Comparison of ENCODE assay signal across 11 cellular contexts in the genomic region with DNA sequence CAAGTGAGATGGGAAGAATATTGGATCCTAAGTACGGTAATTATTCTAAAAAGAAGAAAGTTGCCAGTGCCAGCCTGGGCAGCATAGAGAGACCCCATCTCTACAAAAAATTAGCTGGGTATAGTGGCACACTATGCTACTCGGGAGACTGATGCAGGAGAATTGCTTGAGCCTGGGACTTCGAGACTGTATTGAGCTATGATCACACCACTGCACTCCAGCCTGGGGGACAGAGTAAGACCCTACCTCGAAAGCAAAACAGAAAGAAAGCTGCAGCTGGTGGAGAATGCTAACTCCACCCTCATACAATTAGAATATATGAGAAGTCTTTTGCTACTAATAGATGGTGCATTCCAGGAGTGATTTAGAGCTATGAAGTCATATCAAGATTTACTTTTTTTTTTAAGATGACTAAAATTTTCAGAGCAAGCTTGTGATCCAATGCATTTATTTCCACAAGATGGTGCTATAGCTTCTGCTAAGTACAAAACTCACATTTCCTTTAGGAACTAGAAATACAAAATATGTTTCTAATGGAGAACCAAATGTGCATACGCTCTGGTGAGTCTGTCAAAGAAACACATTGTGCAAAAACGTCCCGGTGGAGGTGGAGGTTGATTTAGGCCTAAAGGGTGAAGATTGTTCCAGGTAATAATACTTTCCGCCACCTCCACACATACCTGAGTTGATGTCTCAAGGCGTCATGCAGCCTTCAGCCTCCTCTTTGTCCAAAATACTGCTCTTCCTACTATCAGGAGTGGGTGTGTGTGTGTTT. TPM values are rescaled to one million over a fixed set of nuclear protein-coding genes. Genes with fewer than 3 reads are reported as not detected.
DNase-seq lines count a peak whose midpoint lies in the region; ATAC-seq, FAIRE-seq and TF ChIP-seq lines count a peak whose summit lies in the region.
"Not testable (repeated sequence)": the region's sequence is repeated elsewhere in the genome, so short reads cannot be mapped to it uniquely, and the experiment has no call there.
"Had no signal": no experiment of that assay in that cellular context is flagged by ENCODE, and none has a peak within 500 bp of the region (broad histone marks: within the 10 kb centered on the region; RNA-seq: fewer than 3 reads in every experiment).

No MANE protein-coding gene starts in this region.

- RAD21 ChIA-PET in HCT116 (lab: Charles Lee; ENCODE audit: low non-redundant PET in 1 of 2, low total read pairs in 2 of 2, uncharacterized antibody in 2 of 2, unreplicated experiment in 2 of 2) = interaction anchor here (0.6 to 1.2 kb wide), 2 partner anchors 61 to 179 kb away, joined by 3 to 4 read pairs; no protein-coding TSS in a partner anchor

- not testable (repeated sequence) for H3K4me1 Mint-ChIP-seq in CD4-positive, alpha-beta memory T cell; WTC11; stimulated activated effector memory CD8-positive, alpha-beta T cell treated with anti-CD3 and anti-CD28 coated beads, Interleukin-12 subunit alpha, Interleukin-12 subunit beta, amount 100 ng/mL, for 72 hours

- not testable (repeated sequence) for H3K36me3 ChIP-seq in CD4-positive, alpha-beta memory T cell (ENCODE audit: insufficient read depth, low read length); HCT116 (ENCODE audit: control insufficient read depth in 1 of 2, insufficient read depth in 2 of 2, low read length in 2 of 2); brain microvascular endothelial cell (replicated peaks); kidney (ENCODE audit: control insufficient read depth in 1 of 2, insufficient read depth in 2 of 2, low read length in 2 of 2)

- not testable (repeated sequence) for TF ChIP-seq POLR2A in HCT116 (IDR thresholded peaks at IDR 0.05; ENCODE audit: borderline replicate concordance, extremely low read depth, insufficient read depth, insufficient read length)

- POLR2A ChIA-PET in CD4-positive, alpha-beta memory T cell (lab: Charles Lee; ENCODE audit: partially characterized antibody); WTC11 (lab: Charles Lee): not testable (repeated sequence)
- POLR2A ChIA-PET in HCT116 (lab: Charles Lee) = interaction anchor here (0.6 kb wide), 1 partner anchor 75 kb away, joined by 3 read pairs; no protein-coding TSS in a partner anchor

- H3K79me2 ChIP-seq in HCT116 (ENCODE audit: insufficient read depth, low read length) = not testable (repeated sequence)

- intact Hi-C loops in CD4-positive, alpha-beta memory T cell (cut with micrococcal nuclease); HCT116 (cut with micrococcal nuclease); kidney (cut with DNase I): not testable (repeated sequence)

- not testable (repeated sequence) for H3K27ac ChIP-seq in CD4-positive, alpha-beta memory T cell (ENCODE audit: low read depth, low read length); HCT116 (ENCODE audit: low read depth, low read length); brain microvascular endothelial cell; kidney (ENCODE audit: low read depth in 2 of 2, low read length in 2 of 2)

- H3K9me3 ChIP-seq in CD4-positive, alpha-beta memory T cell (ENCODE audit: control insufficient read depth in 1 of 2, low read length in 2 of 2); HCT116 (ENCODE audit: control insufficient read depth in 1 of 2, insufficient read depth in 1 of 2, low read depth in 1 of 2, low read length in 2 of 2); kidney (ENCODE audit: control insufficient read depth in 1 of 2, low read length in 2 of 2): not testable (repeated sequence)

- H3K9me3 Mint-ChIP-seq in CD4-positive, alpha-beta memory T cell; WTC11; stimulated activated effector memory CD8-positive, alpha-beta T cell treated with anti-CD3 and anti-CD28 coated beads, Interleukin-12 subunit alpha, Interleukin-12 subunit beta, amount 100 ng/mL, for 72 hours: not testable (repeated sequence)

- not testable (repeated sequence) for H3K4me2 ChIP-seq in HCT116 (ENCODE audit: low read length)

- not testable (repeated sequence) for H3K4me1 ChIP-seq in CD4-positive, alpha-beta memory T cell (ENCODE audit: insufficient read depth, low read length); HCT116 (ENCODE audit: control insufficient read depth in 1 of 2, insufficient read depth in 2 of 2, low read length in 2 of 2); kidney (ENCODE audit: control insufficient read depth in 1 of 2, insufficient read depth in 1 of 2, low read depth in 1 of 2, low read length in 2 of 2)

- not testable (repeated sequence) for H4K20me1 ChIP-seq in HCT116 (ENCODE audit: insufficient read depth)

- in situ Hi-C loops in brain microvascular endothelial cell (cut with HindIII; ENCODE audit: low pct_ligation_motif_present, low sequenced_read_pairs) = not testable (repeated sequence)

- not testable (repeated sequence) for TF ChIP-seq RAD21 in HCT116 (IDR thresholded peaks at IDR 0.05; ENCODE audit: low read depth)

- FAIRE-seq in GM19239 (lab: Jason Lieb, UNC) = peak; percentile 91
- peak; percentile 98 for FAIRE-seq in kidney (lab: Jason Lieb, UNC)

- CTCF ChIA-PET in CD4-positive, alpha-beta memory T cell (lab: Charles Lee; ENCODE audit: partially characterized antibody) = interaction anchor here (1.2 kb wide), 1 partner anchor 60 kb away, joined by 4 read pairs; no protein-coding TSS in a partner anchor
- CTCF ChIA-PET in HCT116 (lab: Charles Lee) (interaction anchor here (0.7 kb wide), 2 partner anchors 106 to 112 kb away, joined by 4 to 6 read pairs; no protein-coding TSS in a partner anchor), WTC11 (lab: Charles Lee) (interaction anchor here (0.6 to 1.2 kb wide), 3 partner anchors 113 to 1091 kb away, joined by 3 to 4 read pairs (median 4); no protein-coding TSS in a partner anchor)

- H3K27ac Mint-ChIP-seq in CD4-positive, alpha-beta memory T cell = peak overlapping the region in 1 of 7 donors; percentile 49
- H3K27ac Mint-ChIP-seq in WTC11 = peak overlapping the region; percentile 65
- not testable (repeated sequence) for H3K27ac Mint-ChIP-seq in stimulated activated effector memory CD8-positive, alpha-beta T cell treated with anti-CD3 and anti-CD28 coated beads, Interleukin-12 subunit alpha, Interleukin-12 subunit beta, amount 100 ng/mL, for 72 hours

- not testable (repeated sequence) for H3K4me3 Mint-ChIP-seq in CD4-positive, alpha-beta memory T cell; WTC11; stimulated activated effector memory CD8-positive, alpha-beta T cell treated with anti-CD3 and anti-CD28 coated beads, Interleukin-12 subunit alpha, Interleukin-12 subunit beta, amount 100 ng/mL, for 72 hours

- not testable (repeated sequence) for BruUV-seq in HCT116 (replicated peaks; lab: Mats Ljungman, UMichigan)

- not testable (repeated sequence) for H3K27me3 Mint-ChIP-seq in CD4-positive, alpha-beta memory T cell; WTC11 (ENCODE audit: low read depth)

- TF ChIP-seq CTCF in HCT116 (IDR thresholded peaks at IDR 0.05 in 2 of 3, conservative IDR thresholded peaks at IDR 0.05 in 1 of 3; ENCODE audit: borderline replicate concordance in 1 of 3, insufficient read depth in 1 of 3, low read depth in 2 of 3, low read length in 2 of 3) = 0 out of 6 replicates have a peak, but pooled peaks of 1 of the 3 experiments have one; percentile 1
- TF ChIP-seq CTCF in WTC11 (IDR thresholded peaks at IDR 0.05); brain microvascular endothelial cell (IDR thresholded peaks at IDR 0.05; ENCODE audit: low read depth, low read length, missing control alignments); kidney (IDR thresholded peaks at IDR 0.05; ENCODE audit: borderline replicate concordance, extremely low read depth, insufficient read depth): not testable (repeated sequence)

- not testable (repeated sequence) for H3K9me2 ChIP-seq in HCT116 (ENCODE audit: insufficient read depth)

- ATAC-seq in HCT116 = peak; percentile 77
- peak; percentile 66 for ATAC-seq in HG03442 (IDR thresholded peaks at IDR 0.05; ENCODE audit: unreplicated experiment)
- ATAC-seq in WTC11 = peak; percentile 46
- peak; percentile 61 for ATAC-seq in stimulated activated effector memory CD8-positive, alpha-beta T cell treated with anti-CD3 and anti-CD28 coated beads, Interleukin-12 subunit alpha, Interleukin-12 subunit beta, amount 100 ng/mL, for 72 hours

- not testable (repeated sequence) for H3K4me3 ChIP-seq in CD4-positive, alpha-beta memory T cell (ENCODE audit: low read length in 2 of 2); HCT116 (replicated peaks in 1 of 2; ENCODE audit: low read depth in 1 of 2, low read length in 2 of 2); brain microvascular endothelial cell (ENCODE audit: low read depth, low read length); kidney (ENCODE audit: low read length in 2 of 2)

- not testable (repeated sequence) for H2AFZ ChIP-seq in HCT116 (ENCODE audit: low read depth, low read length, poor library complexity, severe bottlenecking)

- not testable (repeated sequence) for H3K36me3 Mint-ChIP-seq in CD4-positive, alpha-beta memory T cell; WTC11; stimulated activated effector memory CD8-positive, alpha-beta T cell treated with anti-CD3 and anti-CD28 coated beads, Interleukin-12 subunit alpha, Interleukin-12 subunit beta, amount 100 ng/mL, for 72 hours

- H3K27me3 ChIP-seq in CD4-positive, alpha-beta memory T cell (ENCODE audit: insufficient read depth, low read length); HCT116 (ENCODE audit: insufficient read depth, low read length); brain microvascular endothelial cell (replicated peaks): not testable (repeated sequence)

- peak in 3 of 5 donors; percentile 10 to 21 (median 18) for DNase-seq in CD4-positive, alpha-beta memory T cell
- not testable (repeated sequence) for DNase-seq in GM19239 (ENCODE audit: insufficient read length, low spot score); HCT116 (ENCODE audit: low read depth, low spot score); WTC11 (ENCODE audit: low spot score); kidney; stimulated activated effector memory CD8-positive, alpha-beta T cell treated with anti-CD3 and anti-CD28 coated beads, Interleukin-12 subunit alpha, Interleukin-12 subunit beta, amount 100 ng/mL, for 72 hours (ENCODE audit: low spot score in 2 of 2)
- DNase-seq in brain microvascular endothelial cell = peak; percentile 6

- not testable (repeated sequence) for H3K9ac ChIP-seq in HCT116 (ENCODE audit: low read length); kidney (ENCODE audit: low read length in 2 of 2)

RNA-seq across cellular contexts. Expression of a gene that starts 19.2 kb away (rescaled TPM):
- total RNA-seq in CD4-positive, alpha-beta memory T cell = not detected
- polyA plus RNA-seq in CD4-positive, alpha-beta memory T cell = under 1 TPM in 1 of 2 donors, not detected in 1; 0.59 TPM
- total RNA-seq in HCT116 (2021; ENCODE audit: unreplicated experiment) (not detected), WTC11 (2021) (0.15 to 0.27 TPM in 2 of 3 replicates, not detected in the other), kidney (not detected)
- 0.13 and 0.14 TPM in 2 replicates for polyA plus RNA-seq in HCT116 (2012)
- polyA plus RNA-seq in kidney (ENCODE audit: insufficient read depth, low read depth, low replicate concordance) = not detected
- total RNA-seq: left ventricle myocardium inferior, mucosa of gallbladder had no signal
- polyA plus RNA-seq: AG04450 had no signal

RNA-seq across cellular contexts. Expression of a gene that starts 23.8 kb away (rescaled TPM):
- total RNA-seq in CD4-positive, alpha-beta memory T cell = 10 to 100 TPM in 1 of 2 experiments, 1 to 10 TPM in 1; 9.0 to 12.0 TPM
- polyA plus RNA-seq in CD4-positive, alpha-beta memory T cell = 1 to 10 TPM in 1 of 2 donors, not detected in 1; 3.9 TPM
- total RNA-seq in HCT116 (2021; ENCODE audit: unreplicated experiment) = 44.2 TPM
- 34.1 and 35.2 TPM in 2 replicates for polyA plus RNA-seq in HCT116 (2012)
- 80.1 to 115 TPM (median 104 TPM) in 3 replicates for total RNA-seq in WTC11 (2021)
- total RNA-seq in kidney = 43.5 TPM
- polyA plus RNA-seq in kidney (ENCODE audit: insufficient read depth, low read depth, low replicate concordance) = 15.2 TPM
